ENCODE assay signal across 24 cellular contexts in the genomic region with DNA sequence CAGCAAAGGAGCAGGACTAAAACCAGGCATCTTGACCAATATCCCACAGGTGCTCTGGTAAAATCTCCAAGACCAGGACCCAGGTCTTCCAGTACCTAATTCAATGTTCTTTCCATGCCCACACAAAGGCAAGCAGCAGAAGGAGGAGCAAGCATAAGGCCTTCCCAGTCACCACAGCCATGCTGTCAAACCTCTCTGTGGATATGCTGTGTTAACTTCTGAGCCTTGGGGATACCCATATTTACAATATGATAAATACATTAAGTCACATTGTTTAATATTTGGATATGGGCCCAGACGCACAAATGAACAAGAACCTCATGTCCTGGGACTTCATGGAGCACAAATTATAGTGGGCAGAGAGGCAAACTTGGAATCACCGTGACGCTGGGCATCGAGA.
"Had no signal": no experiment of that assay in that cellular context is flagged by ENCODE, and none has a peak within 500 bp of the region (broad histone marks: within the 10 kb centered on the region; RNA-seq: fewer than 3 reads in every experiment).

No MANE protein-coding gene starts in this region.

- H3K4me1 Mint-ChIP-seq: activated B cell treated with CpG ODN at 0.5 μM for 24 hours, immature natural killer cell had no signal

- H3K27me3 Mint-ChIP-seq: activated B cell treated with CpG ODN at 0.5 μM for 24 hours; activated CD8-positive, alpha-beta T cell treated with anti-CD3 and anti-CD28 coated beads for 36 hours; activated naive CD8-positive, alpha-beta T cell; natural killer cell treated with Interleukin-12 subunit alpha and Interleukin-12 subunit beta and Interleukin-15 and Interleukin-18, amount 100 ng/mL, for 72 hours; stimulated activated naive CD8-positive, alpha-beta T cell treated with anti-CD3 and anti-CD28 coated beads, Interleukin-15, Interleukin-2, amounts not matched to agents 100 ng/mL and 50 ng/mL, for 24 hours; T-cell; type B pancreatic cell had no signal

- DNase-seq: activated B cell treated with CpG ODN at 0.5 μM for 24 hours; activated CD4-positive, alpha-beta T cell treated with anti-CD3 and anti-CD28 coated beads, Interleukin-2, amount 50 U/mL, for 1 hour; activated CD8-positive, alpha-beta T cell treated with anti-CD3 and anti-CD28 coated beads for 36 hours; activated T-cell treated with anti-CD3 and anti-CD28 coated beads, Interleukin-2, amount 50 U/mL, for 48 hours; anterior cingulate cortex; dermis blood vessel endothelial cell; effector CD8-positive, alpha-beta T cell; hippocampal formation; immature natural killer cell; kidney; mesenchymal stem cell; right lobe of liver; stimulated activated CD4-positive, alpha-beta T cell treated with anti-CD3 and anti-CD28 coated beads, Interleukin-4, amount 100 ng/mL, for 1 hour; substantia nigra; T-cell; uterus had no signal

- H3K4me3 ChIP-seq: right lobe of liver, uterus had no signal

- H3K27me3 ChIP-seq: right lobe of liver, uterus had no signal

- ATAC-seq: activated CD8-positive, alpha-beta T cell treated with anti-CD3 and anti-CD28 coated beads for 36 hours; natural killer cell treated with Interleukin-12 subunit alpha and Interleukin-12 subunit beta and Interleukin-15 and Interleukin-18, amount 100 ng/mL, for 72 hours; stimulated activated effector memory CD8-positive, alpha-beta T cell treated with anti-CD3 and anti-CD28 coated beads, Interleukin-12 subunit alpha, Interleukin-12 subunit beta, amount 100 ng/mL, for 72 hours; T-cell had no signal

- H3K4me3 Mint-ChIP-seq: activated B cell treated with CpG ODN at 0.5 μM for 24 hours; activated CD8-positive, alpha-beta T cell treated with anti-CD3 and anti-CD28 coated beads for 36 hours; activated naive CD8-positive, alpha-beta T cell; immature natural killer cell; natural killer cell treated with Interleukin-12 subunit alpha and Interleukin-12 subunit beta and Interleukin-15 and Interleukin-18, amount 100 ng/mL, for 72 hours; stimulated activated effector memory CD8-positive, alpha-beta T cell treated with anti-CD3 and anti-CD28 coated beads, Interleukin-12 subunit alpha, Interleukin-12 subunit beta, amount 100 ng/mL, for 72 hours; stimulated activated naive CD8-positive, alpha-beta T cell treated with anti-CD3 and anti-CD28 coated beads, Interleukin-15, Interleukin-2, amounts not matched to agents 100 ng/mL and 50 ng/mL, for 24 hours; T-cell; T-helper 2 cell treated with Interferon-gamma antibody and Interleukin-4, amounts not matched to agents 5 μg/mL and 100 μg/mL, for 36 hours; type B pancreatic cell had no signal

- H3K27ac ChIP-seq: epithelial cell of prostate, right lobe of liver, uterus had no signal

- H3K9me3 Mint-ChIP-seq: activated B cell treated with CpG ODN at 0.5 μM for 24 hours; stimulated activated naive CD8-positive, alpha-beta T cell treated with anti-CD3 and anti-CD28 coated beads, Interleukin-15, Interleukin-2, amounts not matched to agents 100 ng/mL and 50 ng/mL, for 24 hours; type B pancreatic cell had no signal

- H3K36me3 ChIP-seq: uterus had no signal

- H3K4me1 ChIP-seq: uterus had no signal

- H3K27ac Mint-ChIP-seq: activated B cell treated with CpG ODN at 0.5 μM for 24 hours; activated CD8-positive, alpha-beta T cell treated with anti-CD3 and anti-CD28 coated beads for 36 hours; activated naive CD8-positive, alpha-beta T cell; activated T-helper 2 cell treated with anti-CD3 and anti-CD28 coated beads, Interferon-gamma antibody, Interleukin-2, Interleukin-4, amounts not matched to agents 10 μg/mL and 5 μg/mL and 100 μg/mL, durations not matched to agents 14 hours and 24 hours and 36 hours; immature natural killer cell; natural killer cell treated with Interleukin-12 subunit alpha and Interleukin-12 subunit beta and Interleukin-15 and Interleukin-18, amount 100 ng/mL, for 72 hours; stimulated activated effector memory CD8-positive, alpha-beta T cell treated with anti-CD3 and anti-CD28 coated beads, Interleukin-12 subunit alpha, Interleukin-12 subunit beta, amount 100 ng/mL, for 72 hours; stimulated activated naive CD8-positive, alpha-beta T cell treated with anti-CD3 and anti-CD28 coated beads, Interleukin-15, Interleukin-2, amounts not matched to agents 100 ng/mL and 50 ng/mL, for 24 hours; T-cell; T-helper 2 cell treated with Interferon-gamma antibody and Interleukin-4, amounts not matched to agents 5 μg/mL and 100 μg/mL, for 36 hours; type B pancreatic cell had no signal

- H3K9me3 ChIP-seq: right lobe of liver, uterus had no signal
